8 cellular contexts compared by ENCODE assay signal in genomic region chr1:120942223-120942944, GRCh38. TPM values are rescaled to one million over a fixed set of nuclear protein-coding genes. Genes with fewer than 3 reads are reported as not detected.
DNase-seq lines count a peak whose midpoint lies in the region; TF ChIP-seq lines count a peak whose summit lies in the region.
"Not testable (repeated sequence)": the region's sequence is repeated elsewhere in the genome, so short reads cannot be mapped to it uniquely, and the experiment has no call there.

No MANE protein-coding gene starts in this region.

- peak; percentile 88 for DNase-seq in ELF-1 (ENCODE audit: low read depth, low spot score)
- peak; percentile 83 for DNase-seq in H4 (ENCODE audit: low spot score)
- peak; percentile 78 for DNase-seq in LHCN-M2 (ENCODE audit: low read depth)
- DNase-seq in SK-N-SH, result peak; percentile 44
- DNase-seq in activated naive CD4-positive, alpha-beta T cell treated with anti-CD3 and anti-CD28 coated beads, Interleukin-2, amount 50 U/mL, for 16 hours, result peak; percentile 75
- DNase-seq in glomerular visceral epithelial cell (ENCODE audit: extremely low spot score), result peak; percentile 60
- peak; percentile 86 for DNase-seq in stimulated activated naive CD4-positive, alpha-beta T cell treated with Interleukin-2 at 50 U/mL for 16 hours (lab: John Stamatoyannopoulos, UW)

- H3K79me2 ChIP-seq in SK-N-SH (ENCODE audit: insufficient read depth), result not testable (repeated sequence)

- WGBS in SK-N-SH (ENCODE audit: low lambda C conversion rate), result 2% methylated on average over 24 of the region's 33 CpGs

- TF ChIP-seq CTCF in SK-N-SH (IDR thresholded peaks at IDR 0.05); neutrophil (IDR thresholded peaks at IDR 0.05): not testable (repeated sequence)

- not testable (repeated sequence) for H3K27me3 ChIP-seq in SK-N-SH (ENCODE audit: insufficient read depth); neutrophil

- H4K20me1 ChIP-seq in SK-N-SH (ENCODE audit: insufficient read depth), result not testable (repeated sequence)

- CTCF ChIA-PET in SK-N-SH (lab: Yijun Ruan, JAX), result not testable (repeated sequence)

- H3K9me2 ChIP-seq in SK-N-SH, result not testable (repeated sequence)

- H3K9ac ChIP-seq in SK-N-SH, result peak overlapping the region; percentile 53; the same call in 1 of the 2 replicates

- H3K4me1 ChIP-seq in SK-N-SH (ENCODE audit: control insufficient read depth in 1 of 2, insufficient read depth in 2 of 2, low read depth in 1 of 2, low read length in 1 of 2), result not testable (repeated sequence)
- H3K4me1 ChIP-seq in neutrophil (ENCODE audit: control insufficient read depth in 1 of 2, insufficient read depth in 1 of 2, low read depth in 1 of 2, low read length in 1 of 2), result peaks cover 15 to 23% of the 10 kb centered on the region in 2 experiments

- H3K4me3 ChIP-seq in SK-N-SH (ENCODE audit: low read depth in 2 of 2, low read length in 1 of 2) (peak overlapping the region; percentile 44), neutrophil (ENCODE audit: low read depth in 1 of 2, low read length in 1 of 2) (peak overlapping the region; percentile 62 to 66)

- not testable (repeated sequence) for H3K9me3 ChIP-seq in SK-N-SH, neutrophil

- POLR2A ChIA-PET in SK-N-SH (lab: Yijun Ruan, JAX), result not testable (repeated sequence)

- not testable (repeated sequence) for H3K36me3 ChIP-seq in SK-N-SH (replicated peaks in 1 of 2; ENCODE audit: control insufficient read depth in 1 of 2, insufficient read depth in 2 of 2, low read length in 1 of 2); neutrophil

- H3F3A ChIP-seq in SK-N-SH (replicated peaks; ENCODE audit: insufficient read depth), result not testable (repeated sequence)

- H3K27ac ChIP-seq in SK-N-SH (ENCODE audit: low read depth in 2 of 2, low read length in 1 of 2), result not testable (repeated sequence)
- peak overlapping the region; percentile 83 for H3K27ac ChIP-seq in neutrophil

- TF ChIP-seq RAD21 in SK-N-SH (IDR thresholded peaks at IDR 0.05; ENCODE audit: low read length), result not testable (repeated sequence)

- not testable (repeated sequence) for TF ChIP-seq EP300 in SK-N-SH (IDR thresholded peaks at IDR 0.05; ENCODE audit: borderline replicate concordance in 1 of 2, low read depth in 1 of 2, low read length in 1 of 2)

- peak overlapping the region; percentile 85 for H2AFZ ChIP-seq in SK-N-SH (ENCODE audit: low read depth)

- peak overlapping the region; percentile 53 for H3K4me2 ChIP-seq in SK-N-SH

TF ChIP-seq in SK-N-SH, 30 proteins besides CTCF, POLR2A, EP300 and RAD21:
- peak; percentile 94 for TF ChIP-seq SIN3A (IDR thresholded peaks at IDR 0.05; ENCODE audit: borderline replicate concordance, low read depth, low read length)
- TF ChIP-seq POLR2AphosphoS5 (IDR thresholded peaks at IDR 0.05; ENCODE audit: low read depth, low read length), result peak; percentile 97
TF ChIP-seq in SK-N-SH: peak in this region for 2; not testable (repeated sequence) for 28.

RNA-seq across cellular contexts. Expression of gene PPIAL4A, which starts 52.8 kb away (rescaled TPM):
- not detected in 2 replicates for total RNA-seq in H4 (2014; rRNA removed; shearing (Covaris generic))
- total RNA-seq in LHCN-M2 (2014; rRNA removed), result not detected in 2 replicates
- polyA plus RNA-seq in LHCN-M2 (2012), result not detected
- not detected in 2 replicates for polyA plus RNA-seq in SK-N-SH (2012; rRNA removed)
- 0.06 TPM in 1 of 2 replicates, not detected in the other for polyA plus RNA-seq in SK-N-SH (2012; cell fraction: cytosol; rRNA removed)
- not detected in 2 replicates for polyA plus RNA-seq in SK-N-SH (2012; cell fraction: nucleus; rRNA removed)
